8 cellular contexts compared by ENCODE assay signal in genomic region chr22:31083923-31084810, GRCh38. TPM values are rescaled to one million over a fixed set of nuclear protein-coding genes. Genes with fewer than 3 reads are reported as not detected.
DNase-seq lines count a peak whose midpoint lies in the region; ATAC-seq, FAIRE-seq and TF ChIP-seq lines count a peak whose summit lies in the region.

No MANE protein-coding gene starts in this region.

- no peak for TF ChIP-seq POLR2A in thyroid gland (IDR thresholded peaks at IDR 0.05)

- peak overlapping the region; percentile 97 for H3K9ac ChIP-seq in HUES48 (ENCODE audit: low read depth, low read length)

- H3K4me3 ChIP-seq in HUES48 (ENCODE audit: low read depth, low read length) (peak overlapping the region; percentile 87), astrocyte of the cerebellum (ENCODE audit: low read depth, low read length) (peak overlapping the region; percentile 75), thyroid gland (replicated peaks in 1 of 3) (peak overlapping the region; percentile 54 to 86 (median 62))

- H3K9me3 ChIP-seq in HUES48 (ENCODE audit: control insufficient read depth, insufficient read depth, low read length) (no peaks in the 10 kb centered on the region), thyroid gland (no peaks in the 10 kb centered on the region)

- H3K4me1 ChIP-seq in HUES48 (ENCODE audit: control insufficient read depth, insufficient read depth, low read length): peaks cover 24% of the 10 kb centered on the region
- peaks cover 24 to 43% of the 10 kb centered on the region in 2 donors for H3K4me1 ChIP-seq in thyroid gland

- H3K27me3 Mint-ChIP-seq in Calu3 (ENCODE audit: unreplicated experiment): no peaks in the 10 kb centered on the region

- DNase-seq in Calu3: no peak
- no peak for DNase-seq in astrocyte of the cerebellum (ENCODE audit: low read depth)
- DNase-seq in left kidney (ENCODE audit: low read depth, low spot score): peak; percentile 54
- no peak for DNase-seq in thyroid gland
- DNase-seq in D721Med (ENCODE audit: insufficient read length, low spot score): no peak
- no peak for DNase-seq in dedifferentiated amniotic fluid mesenchymal stem cell (ENCODE audit: extremely low spot score)

- peak overlapping the region; percentile 92 for H3K27ac ChIP-seq in HUES48 (ENCODE audit: low read depth, low read length)
- peak overlapping the region; percentile 89 to 96 (median 91) for H3K27ac ChIP-seq in thyroid gland

- no peak for ATAC-seq in HG03280 (IDR thresholded peaks at IDR 0.05; ENCODE audit: unreplicated experiment)

- in situ Hi-C loops in astrocyte of the cerebellum (cut with HindIII; ENCODE audit: low sequenced_read_pairs): no loop called here

- peak overlapping the region; percentile 60 for H3K4me3 Mint-ChIP-seq in Calu3 (ENCODE audit: low read depth, unreplicated experiment)

- intact Hi-C loops in Calu3 (cut with micrococcal nuclease; ENCODE audit: unreplicated experiment) (loop anchor here (5.0 kb wide), 1 partner anchor 117 kb away; the partner anchor contains the start of genes MORC2 and TUG1), thyroid gland (cut with DNase I) (no loop called here)

- H3K9me3 Mint-ChIP-seq in Calu3 (ENCODE audit: low read depth, unreplicated experiment): no peaks in the 10 kb centered on the region

- H3K36me3 Mint-ChIP-seq in Calu3 (ENCODE audit: insufficient read depth, unreplicated experiment): peaks cover 43% of the 10 kb centered on the region

- peaks cover 4% of the 10 kb centered on the region; the same call in 1 of the 2 replicates for H3K27me3 ChIP-seq in HUES48 (ENCODE audit: control insufficient read depth, insufficient read depth, low read length)
- H3K27me3 ChIP-seq in thyroid gland: no peaks in the 10 kb centered on the region

- no peak overlapping the region for H3K27ac Mint-ChIP-seq in Calu3 (ENCODE audit: unreplicated experiment)

- BruUV-seq in Calu3 (replicated peaks; lab: Mats Ljungman, UMichigan): TSS peak; percentile 78

- no peak for TF ChIP-seq CTCF in Calu3 (IDR thresholded peaks at IDR 0.05; ENCODE audit: unreplicated experiment)
- no peak for TF ChIP-seq CTCF in astrocyte of the cerebellum (IDR thresholded peaks at IDR 0.05; ENCODE audit: low read depth, low read length, missing control alignments)
- TF ChIP-seq CTCF in thyroid gland (IDR thresholded peaks at IDR 0.05): no peak
- TF ChIP-seq CTCF in D721Med (IDR thresholded peaks at IDR 0.05; ENCODE audit: insufficient read depth, missing control alignments): no peak

- CTCF ChIA-PET in Calu3 (lab: Charles Lee): interaction anchor here (1.2 to 2.0 kb wide), 3 partner anchors 66 to 115 kb away, joined by 3 to 8 read pairs (median 8); partner anchors contain the start of genes MORC2 and TUG1

- H3K36me3 ChIP-seq in HUES48 (ENCODE audit: control insufficient read depth, insufficient read depth, low read length): no peaks in the 10 kb centered on the region
- peaks cover 11 to 12% of the 10 kb centered on the region in 2 donors for H3K36me3 ChIP-seq in thyroid gland

- 22 to 27% methylated on average over 12 to 18 of the region's 18 CpGs for WGBS in thyroid gland, 2 donors

- peaks cover 28% of the 10 kb centered on the region for H3K4me1 Mint-ChIP-seq in Calu3 (ENCODE audit: low read depth, unreplicated experiment)

- no peak for FAIRE-seq in D721Med (lab: Jason Lieb, UNC)

RNA-seq across cellular contexts. Expression of gene SMTN, which starts 3.0 kb away (rescaled TPM):
- total RNA-seq in Calu3 (2022) (59.7 and 61.0 TPM in 2 replicates), thyroid gland (10 to 100 TPM; 46.2 to 60.3 (median 54.2) TPM)

RNA-seq across cellular contexts. Expression of gene SELENOM, which starts 23.2 kb away (rescaled TPM):
- total RNA-seq in Calu3 (2022) (2.5 TPM in 1 of 2 replicates, not detected in the other), thyroid gland (100 to 1,000 TPM; 208 to 501 (median 314) TPM)

RNA-seq across cellular contexts. Expression of gene INPP5J, which starts 38.6 kb away (rescaled TPM):
- total RNA-seq in Calu3 (2022): 4.1 and 4.2 TPM in 2 replicates
- 100 to 1,000 TPM; 180 to 665 (median 442) TPM for total RNA-seq in thyroid gland

RNA-seq across cellular contexts. Expression of gene PLA2G3, which starts 56.1 kb away (rescaled TPM):
- total RNA-seq in Calu3 (2022) (not detected in 2 replicates), thyroid gland (1 to 10 TPM in 1 of 4 donors, under 1 TPM in 2, not detected in 1; 0.22 to 1.9 (median 0.83) TPM)

Comparison
In these comparisons a context has a peak if more than half of its experiments do, and no peak if none do; other contexts are left out.
1. RNA of gene SELENOM, which starts 23.2 kb away (total RNA-seq): 208 to 501 TPM in thyroid gland; 2.5 TPM in Calu3; every median in the first group is over 10 times any median in the second.
2. RNA of gene INPP5J, which starts 38.6 kb away (total RNA-seq): 180 to 665 TPM in thyroid gland; 4.1 to 4.2 TPM in Calu3; every median in the first group is over 10 times any median in the second.
3. Peak in every context shown above with its lines, with median percentiles within 50 percentile points of each other: H3K4me3 ChIP-seq.